ENCODE assay signal across 8 cellular contexts in the genomic region with DNA sequence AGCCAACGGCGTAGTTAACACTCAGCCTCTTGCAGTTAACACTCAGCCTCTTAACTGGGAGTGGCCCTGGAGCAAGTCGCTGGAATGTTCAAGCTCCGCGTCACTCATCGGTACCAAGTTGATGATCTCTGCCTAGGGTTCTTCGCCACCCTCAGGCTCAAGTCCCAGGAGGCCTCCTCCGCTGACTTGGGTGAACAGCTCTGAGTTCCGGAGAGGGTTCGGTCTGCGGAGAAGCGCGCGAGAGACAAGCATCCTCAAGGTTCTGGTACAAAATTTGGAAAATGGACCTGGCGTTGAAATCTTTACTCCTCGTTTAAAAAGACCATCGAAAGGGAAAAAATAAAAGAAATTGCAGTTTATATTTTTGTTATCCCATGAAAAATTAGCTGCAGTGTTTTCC. TPM values are rescaled to one million over a fixed set of nuclear protein-coding genes. Genes with fewer than 3 reads are reported as not detected.
DNase-seq lines count a peak whose midpoint lies in the region; ATAC-seq and TF ChIP-seq lines count a peak whose summit lies in the region.

No MANE protein-coding gene starts in this region.

- H3K4me1 ChIP-seq in HCT116 (ENCODE audit: control insufficient read depth in 1 of 2, insufficient read depth in 2 of 2, low read length in 2 of 2) (peaks cover 14 to 29% of the 10 kb centered on the region in 2 experiments), left ventricle myocardium inferior (peaks cover 35% of the 10 kb centered on the region), rectal smooth muscle tissue (ENCODE audit: control insufficient read depth, insufficient read depth, low read length) (no peaks in the 10 kb centered on the region)

- H3K36me3 ChIP-seq in HCT116 (ENCODE audit: control insufficient read depth in 1 of 2, insufficient read depth in 2 of 2, low read length in 2 of 2), result no peaks in the 10 kb centered on the region
- no peaks in the 10 kb centered on the region for H3K36me3 ChIP-seq in left ventricle myocardium inferior
- H3K36me3 ChIP-seq in rectal smooth muscle tissue (ENCODE audit: control insufficient read depth, insufficient read depth, low read length), result no peaks in the 10 kb centered on the region

- H3K4me3 ChIP-seq in HCT116 (replicated peaks in 1 of 2; ENCODE audit: low read depth in 1 of 2, low read length in 2 of 2), result peak overlapping the region; percentile 91 to 96
- H3K4me3 ChIP-seq in left ventricle myocardium inferior, result peak overlapping the region; percentile 75
- peak overlapping the region; percentile 76 for H3K4me3 ChIP-seq in rectal smooth muscle tissue (ENCODE audit: low read length)

- BruUV-seq in HCT116 (replicated peaks; lab: Mats Ljungman, UMichigan), result TSS peak; percentile 94

- H3K4me3 Mint-ChIP-seq in activated T-helper 17 cell treated with anti-CD3 and anti-CD28 coated beads, Interleukin-2, amount 50 U/mL, for 72 hours, result peak overlapping the region; percentile 61

- H4K20me1 ChIP-seq in HCT116 (ENCODE audit: insufficient read depth), result no peaks in the 10 kb centered on the region

- RAD21 ChIA-PET in HCT116 (lab: Charles Lee; ENCODE audit: low non-redundant PET in 1 of 2, low total read pairs in 2 of 2, uncharacterized antibody in 2 of 2, unreplicated experiment in 2 of 2), result interaction anchor here (0.6 to 1.5 kb wide), 2 partner anchors 36 to 99 kb away, joined by 3 to 4 read pairs; no protein-coding TSS in a partner anchor

- CTCF ChIA-PET in HCT116 (lab: Charles Lee), result interaction anchor here (1.0 kb wide), 1 partner anchor 844 kb away, joined by 3 read pairs; no protein-coding TSS in a partner anchor

- H3K9ac ChIP-seq in HCT116 (ENCODE audit: low read length), result peak overlapping the region; percentile 97
- H3K9ac ChIP-seq in rectal smooth muscle tissue (ENCODE audit: low read length), result no peak overlapping the region

- no peak for TF ChIP-seq POLR2A in HCT116 (IDR thresholded peaks at IDR 0.05; ENCODE audit: borderline replicate concordance, extremely low read depth, insufficient read depth, insufficient read length)

- TF ChIP-seq RAD21 in HCT116 (IDR thresholded peaks at IDR 0.05; ENCODE audit: low read depth), result no peak

- no peak overlapping the region for H3K27ac Mint-ChIP-seq in activated T-helper 17 cell treated with anti-CD3 and anti-CD28 coated beads, Interleukin-2, amount 50 U/mL, for 72 hours

- ATAC-seq in HCT116, result no peak
- ATAC-seq in activated T-helper 17 cell treated with anti-CD3 and anti-CD28 coated beads, Interleukin-2, amount 50 U/mL, for 72 hours (replicated peaks), result no peak
- no peak for ATAC-seq in GM21515 (IDR thresholded peaks at IDR 0.05; ENCODE audit: unreplicated experiment)
- ATAC-seq in GM18517 (IDR thresholded peaks at IDR 0.05; ENCODE audit: unreplicated experiment), result no peak

- no peak for TF ChIP-seq CTCF in HCT116 (IDR thresholded peaks at IDR 0.05 in 2 of 3, conservative IDR thresholded peaks at IDR 0.05 in 1 of 3; ENCODE audit: borderline replicate concordance in 1 of 3, insufficient read depth in 1 of 3, low read depth in 2 of 3, low read length in 2 of 3)
- no peak for TF ChIP-seq CTCF in left ventricle myocardium inferior (IDR thresholded peaks at IDR 0.05; ENCODE audit: borderline replicate concordance)

- peak overlapping the region; percentile 65 for H2AFZ ChIP-seq in HCT116 (ENCODE audit: low read depth, low read length, poor library complexity, severe bottlenecking)

- H3K4me2 ChIP-seq in HCT116 (ENCODE audit: low read length), result peak overlapping the region; percentile 86

- H3K27me3 ChIP-seq in HCT116 (ENCODE audit: insufficient read depth, low read length) (no peaks in the 10 kb centered on the region), left ventricle myocardium inferior (ENCODE audit: low read depth) (peaks cover 96% of the 10 kb centered on the region), rectal smooth muscle tissue (ENCODE audit: control insufficient read depth, insufficient read depth, low read length) (peaks cover 17% of the 10 kb centered on the region)

- H3K9me2 ChIP-seq in HCT116 (ENCODE audit: insufficient read depth), result no peaks in the 10 kb centered on the region

- no peaks in the 10 kb centered on the region for H3K36me3 Mint-ChIP-seq in activated T-helper 17 cell treated with anti-CD3 and anti-CD28 coated beads, Interleukin-2, amount 50 U/mL, for 72 hours (ENCODE audit: low read depth)

- peaks cover 39% of the 10 kb centered on the region for H3K79me2 ChIP-seq in HCT116 (ENCODE audit: insufficient read depth, low read length)

- POLR2A ChIA-PET in HCT116 (lab: Charles Lee), result interaction anchor here (1.2 kb wide), 1 partner anchor 36 kb away, joined by 3 read pairs; no protein-coding TSS in a partner anchor

- H3K9me3 ChIP-seq in HCT116 (ENCODE audit: control insufficient read depth in 1 of 2, insufficient read depth in 1 of 2, low read depth in 1 of 2, low read length in 2 of 2) (no peaks in the 10 kb centered on the region), left ventricle myocardium inferior (replicated peaks) (no peaks in the 10 kb centered on the region)

- peaks cover 52% of the 10 kb centered on the region for H3K27me3 Mint-ChIP-seq in activated T-helper 17 cell treated with anti-CD3 and anti-CD28 coated beads, Interleukin-2, amount 50 U/mL, for 72 hours

- H3K27ac ChIP-seq in HCT116 (ENCODE audit: low read depth, low read length) (peak overlapping the region; percentile 93; the same call in 1 of the 2 replicates), left ventricle myocardium inferior (replicated peaks) (peak overlapping the region; percentile 93), rectal smooth muscle tissue (ENCODE audit: low read depth, low read length) (no peak overlapping the region)

- no peaks in the 10 kb centered on the region for H3K9me3 Mint-ChIP-seq in activated T-helper 17 cell treated with anti-CD3 and anti-CD28 coated beads, Interleukin-2, amount 50 U/mL, for 72 hours

- DNase-seq in HCT116 (ENCODE audit: low read depth, low spot score), result no peak
- peak; percentile 40 for DNase-seq in left ventricle myocardium inferior
- no peak for DNase-seq in NOMO-1 (lab: John Stamatoyannopoulos, UW; ENCODE audit: unreplicated experiment in 2 of 2)
- no peak for DNase-seq in MV-4-11 (lab: John Stamatoyannopoulos, UW)

- no peaks in the 10 kb centered on the region for H3K4me1 Mint-ChIP-seq in activated T-helper 17 cell treated with anti-CD3 and anti-CD28 coated beads, Interleukin-2, amount 50 U/mL, for 72 hours

- intact Hi-C loops in HCT116 (cut with micrococcal nuclease) (loop anchor here (5.0 kb wide), 2 partner anchors 73 to 113 kb away; no protein-coding TSS in a partner anchor), left ventricle myocardium inferior (cut with micrococcal nuclease) (no loop called here)

TF ChIP-seq in HCT116, 20 proteins besides CTCF, POLR2A, EP300 and RAD21 (continues in another document):
- TF ChIP-seq ELF1 (IDR thresholded peaks at IDR 0.05; ENCODE audit: borderline replicate concordance, low read depth), result no peak
- no peak for TF ChIP-seq YY1 (IDR thresholded peaks at IDR 0.05; ENCODE audit: extremely low read depth, insufficient replicate concordance, low read depth, low read length)
- no peak for TF ChIP-seq REST (IDR thresholded peaks at IDR 0.05; ENCODE audit: low read depth)
- no peak for TF ChIP-seq MAX (IDR thresholded peaks at IDR 0.05)
- TF ChIP-seq EGR1 (IDR thresholded peaks at IDR 0.05; ENCODE audit: low read depth), result no peak
- TF ChIP-seq ZFX (IDR thresholded peaks at IDR 0.05), result no peak
- TF ChIP-seq JUND (IDR thresholded peaks at IDR 0.05), result no peak
- no peak for TF ChIP-seq CEBPB (IDR thresholded peaks at IDR 0.05; ENCODE audit: low read depth)
- no peak for TF ChIP-seq EZH2 (IDR thresholded peaks at IDR 0.05)
- no peak for TF ChIP-seq TCF7L2 (IDR thresholded peaks at IDR 0.05; ENCODE audit: borderline replicate concordance, extremely low read depth, insufficient read depth, insufficient read length)
- TF ChIP-seq SIN3A (IDR thresholded peaks at IDR 0.05; ENCODE audit: low read depth), result no peak
- no peak for TF ChIP-seq SRF (IDR thresholded peaks at IDR 0.05; ENCODE audit: low read depth)

RNA-seq across cellular contexts. Expression of gene DSP, which starts 0.9 kb away (rescaled TPM):
- total RNA-seq in HCT116 (2021; ENCODE audit: unreplicated experiment) (104 TPM), left ventricle myocardium inferior (322 TPM)
- 56.2 and 65.6 TPM in 2 replicates for polyA plus RNA-seq in HCT116 (2012)
- total RNA-seq in activated T-helper 17 cell treated with anti-CD3 and anti-CD28 coated beads, Interleukin-2, amount 50 U/mL, for 72 hours, result under 1 TPM in 1 of 2 donors, not detected in 1; 0.05 TPM

RNA-seq across cellular contexts. Expression of gene SNRNP48, which starts 49.4 kb away (rescaled TPM):
- total RNA-seq in HCT116 (2021; ENCODE audit: unreplicated experiment), result 26.2 TPM
- 7.7 and 12.1 TPM in 2 replicates for polyA plus RNA-seq in HCT116 (2012)
- total RNA-seq in activated T-helper 17 cell treated with anti-CD3 and anti-CD28 coated beads, Interleukin-2, amount 50 U/mL, for 72 hours, result 10 to 100 TPM; 16.9 to 17.7 TPM
- total RNA-seq in left ventricle myocardium inferior, result 13.8 TPM

Comparison
In these comparisons a context has a peak if more than half of its experiments do, and no peak if none do; other contexts are left out.
1. RNA of gene DSP, which starts 0.9 kb away (total RNA-seq): 322 TPM in left ventricle myocardium inferior (single experiment) and 104 TPM in HCT116 (single experiment); 0.05 TPM in activated T-helper 17 cell treated with anti-CD3 and anti-CD28 coated beads, Interleukin-2, amount 50 U/mL, for 72 hours; every median in the first group is over 10 times any median in the second.
2. Peak in every context shown above with its lines, with median percentiles within 50 percentile points of each other: H3K4me3 ChIP-seq.